In the genomic region with DNA sequence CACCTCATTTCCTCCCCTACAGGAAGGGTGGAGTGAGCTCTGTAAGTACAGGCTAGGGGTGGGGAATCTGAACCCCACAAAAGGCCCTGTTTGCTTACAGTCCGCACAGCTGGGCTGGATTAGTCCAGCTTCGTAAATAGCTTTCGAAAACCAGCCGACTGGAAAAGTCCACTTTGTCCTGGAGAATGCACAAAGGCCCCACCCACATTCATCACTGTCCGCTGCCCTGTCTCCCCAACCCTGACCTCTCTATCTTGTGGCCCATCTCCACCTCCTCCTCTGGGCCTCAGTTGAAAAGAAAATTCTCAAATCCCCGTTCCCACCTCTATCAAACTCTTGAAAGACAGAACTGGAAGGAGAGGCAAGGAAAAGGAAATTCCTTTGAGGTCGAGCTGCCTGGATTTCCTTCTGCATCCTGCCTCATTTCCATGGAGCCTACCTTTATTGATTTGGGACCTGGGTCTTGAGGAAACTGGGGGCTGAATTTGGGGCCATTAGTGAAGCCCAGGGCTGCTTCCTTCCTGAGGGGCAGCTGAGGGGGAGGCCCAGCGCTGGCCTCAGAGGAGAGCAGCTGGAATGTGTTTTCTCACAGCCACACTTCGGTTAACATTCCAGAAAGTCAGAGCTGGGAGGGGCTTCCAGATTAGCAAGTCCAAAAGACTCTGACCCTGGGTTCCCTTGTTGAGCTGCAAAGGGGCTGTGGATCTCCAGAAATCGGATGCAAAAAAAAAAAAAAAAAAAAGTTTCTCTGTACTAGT, we compare ENCODE assay signal across 10 cellular contexts.
DNase-seq lines count a peak whose midpoint lies in the region; ATAC-seq, FAIRE-seq and TF ChIP-seq lines count a peak whose summit lies in the region.
"Had no signal": no experiment of that assay in that cellular context is flagged by ENCODE, and none has a peak within 500 bp of the region (broad histone marks: within the 10 kb centered on the region; RNA-seq: fewer than 3 reads in every experiment).

No MANE protein-coding gene starts in this region.

- no peak overlapping the region for H2AFZ ChIP-seq in HepG2 (ENCODE audit: low read length)

- peak overlapping the region; percentile 95 for H3K27ac Mint-ChIP-seq in endodermal cell
- H3K27ac Mint-ChIP-seq in naive thymus-derived CD8-positive, alpha-beta T cell, result no peak overlapping the region

- intact Hi-C loops in HepG2 (cut with micrococcal nuclease; ENCODE audit: unreplicated experiment) (no loop called here), spleen (cut with DNase I; ENCODE audit: low total_unique reads) (no loop called here)

- peaks cover 4% of the 10 kb centered on the region for H3K9me3 Mint-ChIP-seq in endodermal cell
- H3K9me3 Mint-ChIP-seq in naive thymus-derived CD8-positive, alpha-beta T cell, result peaks cover 0 to 5% (median 0%) of the 10 kb centered on the region in 9 donors

- peaks cover 8% of the 10 kb centered on the region for H3K9me3 ChIP-seq in endodermal cell (ENCODE audit: control insufficient read depth, low read length)
- no peaks in the 10 kb centered on the region for H3K9me3 ChIP-seq in HepG2 (ENCODE audit: low read length)
- peaks cover 0 to 9% (median 2%) of the 10 kb centered on the region in 8 donors for H3K9me3 ChIP-seq in spleen

- no peaks in the 10 kb centered on the region for H3K36me3 ChIP-seq in endodermal cell (ENCODE audit: control insufficient read depth, insufficient read depth, low read length)
- H3K36me3 ChIP-seq in HepG2 (replicated peaks in 1 of 2; ENCODE audit: control insufficient read depth in 1 of 2, insufficient read depth in 2 of 2, low read length in 2 of 2), result no peaks in the 10 kb centered on the region
- no peaks in the 10 kb centered on the region for H3K36me3 ChIP-seq in spleen

- H3K4me3 Mint-ChIP-seq in endodermal cell, result peak overlapping the region; percentile 33
- no peak overlapping the region for H3K4me3 Mint-ChIP-seq in naive thymus-derived CD8-positive, alpha-beta T cell

- no peak for TF ChIP-seq CTCF in HFF-Myc (IDR thresholded peaks at IDR 0.05; ENCODE audit: low read depth, low read length, missing control alignments)
- TF ChIP-seq CTCF in endodermal cell (conservative IDR thresholded peaks at IDR 0.05), result no peak
- no peak for TF ChIP-seq CTCF in HepG2 (CRISPR knock-in tag; IDR thresholded peaks at IDR 0.05)
- TF ChIP-seq CTCF in spleen (IDR thresholded peaks at IDR 0.05 in 8 of 11, conservative IDR thresholded peaks at IDR 0.05 in 3 of 11), result no peak

- H3K79me2 ChIP-seq in HepG2 (ENCODE audit: insufficient read depth, low read length), result no peaks in the 10 kb centered on the region

- peaks cover 7% of the 10 kb centered on the region for H3K4me1 ChIP-seq in endodermal cell (ENCODE audit: control insufficient read depth, insufficient read depth, low read length)
- peaks cover 99% of the 10 kb centered on the region for H3K4me1 ChIP-seq in HepG2 (ENCODE audit: insufficient read depth, low read length)
- peaks cover 5 to 76% (median 37%) of the 10 kb centered on the region in 6 donors for H3K4me1 ChIP-seq in spleen

- ATAC-seq in HepG2, result peak; percentile 80
- ATAC-seq in GM21717 (IDR thresholded peaks at IDR 0.05; ENCODE audit: unreplicated experiment), result no peak
- no peak for ATAC-seq in naive thymus-derived CD8-positive, alpha-beta T cell

- peak in 1 of 2 experiments; percentile 71; a peak in 2 of 4 replicates for TF ChIP-seq EP300 in HepG2 (IDR thresholded peaks at IDR 0.05; ENCODE audit: low read depth in 2 of 2, low read length in 2 of 2)
- no peak for TF ChIP-seq EP300 in HepG2 (CRISPR knock-in tag; IDR thresholded peaks at IDR 0.05; ENCODE audit: borderline replicate concordance)

- peak; percentile 80 for FAIRE-seq in HepG2 (lab: Jason Lieb, UNC)
- FAIRE-seq: colon had no signal

- H3K4me3 ChIP-seq in HFF-Myc (replicated peaks; ENCODE audit: low read depth, low read length) (no peak overlapping the region), endodermal cell (ENCODE audit: low read length) (peak overlapping the region; percentile 34), HepG2 (replicated peaks in 1 of 3; ENCODE audit: insufficient read depth in 1 of 3, low read depth in 2 of 3, low read length in 3 of 3) (peak overlapping the region; percentile 43 to 60 (median 50)), spleen (no peak overlapping the region)

- H3K27me3 Mint-ChIP-seq in endodermal cell (ENCODE audit: insufficient read depth), result peaks cover 10% of the 10 kb centered on the region
- H3K27me3 Mint-ChIP-seq in naive thymus-derived CD8-positive, alpha-beta T cell, result peaks cover under 1 to 3% (median 2%) of the 10 kb centered on the region in 5 donors

- H3K4me2 ChIP-seq in HepG2 (ENCODE audit: low read depth, low read length), result peak overlapping the region; percentile 86

- H3K27me3 ChIP-seq in endodermal cell (ENCODE audit: control insufficient read depth, insufficient read depth, low read length, poor library complexity, severe bottlenecking) (no peaks in the 10 kb centered on the region), HepG2 (ENCODE audit: control insufficient read depth in 1 of 2, insufficient read depth in 2 of 2, low read length in 2 of 2) (no peaks in the 10 kb centered on the region), spleen (replicated peaks in 1 of 7) (peaks cover 0 to 8% (median 0%) of the 10 kb centered on the region in 7 donors)

- in situ Hi-C loops in HepG2 (cut with HindIII; ENCODE audit: extremely low pct_ligation_motif_present, low pct_unique_long_range_greater_than_20kb), result loop anchor here (5.0 kb wide), 1 partner anchor 85 kb away; no protein-coding TSS in a partner anchor

- TF ChIP-seq RAD21 in HepG2 (CRISPR knock-in tag; IDR thresholded peaks at IDR 0.05), result no peak

- POLR2A ChIA-PET in HepG2 (lab: Yijun Ruan, JAX), result interaction anchor here (0.6 to 11.5 kb wide), 20 partner anchors 8 to 1276 kb away, joined by 3 to 145 read pairs (median 4); a partner anchor contains a TSS
- POLR2A ChIA-PET in naive thymus-derived CD8-positive, alpha-beta T cell (lab: Charles Lee), result no interaction called here

- TF ChIP-seq POLR2A in HepG2 (IDR thresholded peaks at IDR 0.05; ENCODE audit: insufficient read depth in 1 of 2, low read depth in 2 of 2, low read length in 2 of 2) (peak in 1 of 2 experiments; percentile 49; a peak in 1 of 4 replicates), spleen (IDR thresholded peaks at IDR 0.05) (no peak)

- no peaks in the 10 kb centered on the region for H4K20me1 ChIP-seq in HepG2 (ENCODE audit: insufficient read depth, low read length)

- CTCF ChIA-PET in HepG2 (lab: Yijun Ruan, JAX; ENCODE audit: low intra/inter-chr PET ratio, low total read pairs), result no interaction called here

- H3K4me1 Mint-ChIP-seq in endodermal cell, result peaks cover 14% of the 10 kb centered on the region
- peaks cover 0 to 3% (median 2%) of the 10 kb centered on the region in 4 donors for H3K4me1 Mint-ChIP-seq in naive thymus-derived CD8-positive, alpha-beta T cell

- BruUV-seq in HepG2 (replicated peaks; lab: Mats Ljungman, UMichigan), result no TSS peak

- WGBS in endodermal cell (ENCODE audit: insufficient coverage in 1 of 2, insufficient read length in 1 of 2), 2 experiments, result 43 to 49% methylated on average over 6 to 10 of the region's 10 CpGs
- 0% methylated on average over 9 of the region's 10 CpGs for WGBS in HepG2 (ENCODE audit: low lambda C conversion rate)
- 46 to 59% (median 51%) methylated on average over 10 of the region's 10 CpGs for WGBS in spleen, 5 donors

- DNase-seq in HFF-Myc (ENCODE audit: extremely low read depth, low read depth) (peak; percentile 71), endodermal cell (peak; percentile 89), HepG2 (ENCODE audit: low spot score) (peak; percentile 89), spleen (peak; percentile 56), middle frontal gyrus (ENCODE audit: extremely low spot score, low spot score) (no peak), T-helper 1 cell (no peak)
- DNase-seq in naive thymus-derived CD8-positive, alpha-beta T cell, result no peak
- DNase-seq: stimulated activated CD4-positive, alpha-beta T cell treated with anti-CD3 and anti-CD28 coated beads, Interleukin-4, amount 100 ng/mL, for 1 hour had no signal

- H3K9ac ChIP-seq in endodermal cell (ENCODE audit: extremely low read depth, low read length, poor library complexity, severe bottlenecking), result peak overlapping the region; percentile 55
- peak overlapping the region; percentile 72 for H3K9ac ChIP-seq in HepG2 (ENCODE audit: insufficient read depth, low read depth, low read length)

- H3K36me3 Mint-ChIP-seq in endodermal cell (ENCODE audit: low read depth), result peaks cover 1% of the 10 kb centered on the region
- H3K36me3 Mint-ChIP-seq in naive thymus-derived CD8-positive, alpha-beta T cell, result peaks cover 0 to 5% (median 0%) of the 10 kb centered on the region in 3 donors

- H3K27ac ChIP-seq in endodermal cell (ENCODE audit: low read depth, low read length) (peak overlapping the region; percentile 82), HepG2 (ENCODE audit: extremely low read length, insufficient read depth, low read length) (peak overlapping the region; percentile 92), spleen (peak overlapping the region; percentile 60 to 92 (median 83))

TF ChIP-seq in HepG2, 621 proteins besides CTCF, POLR2A, EP300 and RAD21 (continues in another document):
- no peak for TF ChIP-seq CAMTA2 (CRISPR knock-in tag; IDR thresholded peaks at IDR 0.05; ENCODE audit: borderline replicate concordance)

Comparison
In these comparisons a context has a peak if more than half of its experiments do, and no peak if none do; other contexts are left out.
1. DNase-seq: peak in HFF-Myc (single experiment), endodermal cell (single experiment), HepG2 (single experiment) and spleen (single experiment); none in middle frontal gyrus (single experiment), T-helper 1 cell (0 of 5) and naive thymus-derived CD8-positive, alpha-beta T cell (0 of 10).
2. H3K4me3 ChIP-seq: peak in endodermal cell (single experiment) and HepG2 (3 of 3); none in HFF-Myc (single experiment) and spleen (0 of 8).
3. Peak in every context shown above with its lines, with median percentiles within 50 percentile points of each other: H3K27ac ChIP-seq.